In the genomic region with DNA sequence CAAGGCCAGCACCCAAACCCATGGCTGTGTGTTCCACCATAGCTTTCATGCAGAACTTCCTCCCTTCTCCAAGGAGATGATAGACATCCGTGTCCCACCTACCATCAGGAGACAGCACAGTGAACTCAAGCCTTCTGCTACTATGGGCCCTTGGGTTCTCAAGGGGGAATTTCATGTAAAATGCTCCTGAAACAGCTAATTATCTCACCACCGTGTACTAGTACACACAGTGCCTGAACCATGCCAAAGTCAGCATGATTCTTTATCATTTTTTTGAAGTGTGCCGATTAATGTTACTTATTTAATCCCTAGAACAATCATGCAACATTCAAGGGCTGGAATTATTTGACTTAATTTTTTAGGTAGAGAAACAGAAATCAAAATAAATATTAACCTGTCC, we compare ENCODE assay signal across 2 cellular contexts. TPM values are rescaled to one million over a fixed set of nuclear protein-coding genes. Genes with fewer than 3 reads are reported as not detected.
"Had no signal": no experiment of that assay in that cellular context is flagged by ENCODE, and none has a peak within 500 bp of the region (broad histone marks: within the 10 kb centered on the region; RNA-seq: fewer than 3 reads in every experiment).

No MANE protein-coding gene starts in this region.

RNA-seq across cellular contexts. Expression of gene FCGR1A, which starts 53.9 kb away (rescaled TPM):
- total RNA-seq: G401, GM12878 had no signal
- polyA plus RNA-seq: GM12878 had no signal
